In genomic region chr1:116919802-116920201, GRCh38 we compare ENCODE assay signal across 1 cellular context.
TF ChIP-seq lines count a peak whose summit lies in the region.

No MANE protein-coding gene starts in this region.

TF ChIP-seq in K562, 482 proteins besides CTCF, POLR2A, EP300 and RAD21 (continued from another document):
- TF ChIP-seq E2F1 (CRISPR knock-in tag; IDR thresholded peaks at IDR 0.05) (peak; percentile 63; the same call in 1 of the 2 replicates), USF1 (CRISPR knock-in tag; IDR thresholded peaks at IDR 0.05) (peak; percentile 15; the same call in 1 of the 2 replicates), FOS (IDR thresholded peaks at IDR 0.05; ENCODE audit: extremely low read depth, insufficient read length) (no peak), ETV1 (tag; conservative IDR thresholded peaks at IDR 0.05; ENCODE audit: low read depth) (no peak), ZNF449 (CRISPR knock-in tag; IDR thresholded peaks at IDR 0.05) (peak; percentile 82; the same call in 1 of the 2 replicates), ESRRA (IDR thresholded peaks at IDR 0.05; ENCODE audit: borderline replicate concordance, low read depth) (peak; percentile 26; the same call in 1 of the 2 replicates), ZNF354B (CRISPR knock-in tag; IDR thresholded peaks at IDR 0.05) (no peak), POLR3A (IDR thresholded peaks at IDR 0.05; ENCODE audit: borderline replicate concordance, extremely low read depth, insufficient read depth, insufficient read length) (no peak), CBFA2T2 (conservative IDR thresholded peaks at IDR 0.05) (no peak), SMC3 (conservative IDR thresholded peaks at IDR 0.05; ENCODE audit: insufficient read depth, low read depth, low read length) (0 out of 2 replicates have a peak, but pooled peaks have one; percentile 8), NFIX (CRISPR knock-in tag; IDR thresholded peaks at IDR 0.05; ENCODE audit: low read depth) (0 out of 2 replicates have a peak, but pooled peaks have one; percentile 11), CTBP1 (IDR thresholded peaks at IDR 0.05; ENCODE audit: borderline replicate concordance) (0 out of 2 replicates have a peak, but pooled peaks have one; percentile 14), GTF2E2 (tag; IDR thresholded peaks at IDR 0.05) (no peak), MITF (IDR thresholded peaks at IDR 0.05) (no peak)
- TF ChIP-seq, protein P1, sequence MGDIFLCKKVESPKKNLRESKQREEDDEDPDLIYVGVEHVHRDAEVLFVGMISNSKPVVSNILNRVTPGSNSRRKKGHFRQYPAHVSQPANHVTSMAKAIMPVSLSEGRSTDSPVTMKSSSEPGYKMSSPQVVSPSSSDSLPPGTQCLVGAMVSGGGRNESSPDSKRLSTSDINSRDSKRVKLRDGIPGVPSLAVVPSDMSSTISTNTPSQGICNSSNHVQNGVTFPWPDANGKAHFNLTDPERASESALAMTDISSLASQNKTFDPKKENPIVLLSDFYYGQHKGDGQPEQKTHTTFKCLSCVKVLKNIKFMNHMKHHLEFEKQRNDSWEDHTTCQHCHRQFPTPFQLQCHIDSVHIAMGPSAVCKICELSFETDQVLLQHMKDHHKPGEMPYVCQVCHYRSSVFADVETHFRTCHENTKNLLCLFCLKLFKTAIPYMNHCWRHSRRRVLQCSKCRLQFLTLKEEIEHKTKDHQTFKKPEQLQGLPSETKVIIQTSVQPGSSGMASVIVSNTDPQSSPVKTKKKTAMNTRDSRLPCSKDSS (IDR thresholded peaks at IDR 0.05; ENCODE audit: low read depth, partially characterized antibody), result no peak
